ENCODE assay signal across 1 cellular context in genomic region chr4:55650483-55650882, GRCh38.
A peak's percentile ranks its signal among the peaks of the same experiment; 100 is the strongest.
TF ChIP-seq lines count a peak whose summit lies in the region.

No MANE protein-coding gene starts in this region.

TF ChIP-seq in K562, 482 proteins besides CTCF, POLR2A, EP300 and RAD21:
- TF ChIP-seq ETV6 (IDR thresholded peaks at IDR 0.05; ENCODE audit: borderline replicate concordance in 1 of 2, low read depth in 2 of 2, low read length in 1 of 2) (no peak), ETV6 (CRISPR knock-in tag; IDR thresholded peaks at IDR 0.05; ENCODE audit: borderline replicate concordance) (no peak), CHAMP1 (IDR thresholded peaks at IDR 0.05) (0 out of 2 replicates have a peak, but pooled peaks have one; percentile 13), OTX1 (CRISPR knock-in tag; IDR thresholded peaks at IDR 0.05) (no peak), ZBTB8A (IDR thresholded peaks at IDR 0.05; ENCODE audit: partially characterized antibody) (no peak), TEAD2 (tag; IDR thresholded peaks at IDR 0.05) (no peak)
